8 cellular contexts compared by ENCODE assay signal in the genomic region with DNA sequence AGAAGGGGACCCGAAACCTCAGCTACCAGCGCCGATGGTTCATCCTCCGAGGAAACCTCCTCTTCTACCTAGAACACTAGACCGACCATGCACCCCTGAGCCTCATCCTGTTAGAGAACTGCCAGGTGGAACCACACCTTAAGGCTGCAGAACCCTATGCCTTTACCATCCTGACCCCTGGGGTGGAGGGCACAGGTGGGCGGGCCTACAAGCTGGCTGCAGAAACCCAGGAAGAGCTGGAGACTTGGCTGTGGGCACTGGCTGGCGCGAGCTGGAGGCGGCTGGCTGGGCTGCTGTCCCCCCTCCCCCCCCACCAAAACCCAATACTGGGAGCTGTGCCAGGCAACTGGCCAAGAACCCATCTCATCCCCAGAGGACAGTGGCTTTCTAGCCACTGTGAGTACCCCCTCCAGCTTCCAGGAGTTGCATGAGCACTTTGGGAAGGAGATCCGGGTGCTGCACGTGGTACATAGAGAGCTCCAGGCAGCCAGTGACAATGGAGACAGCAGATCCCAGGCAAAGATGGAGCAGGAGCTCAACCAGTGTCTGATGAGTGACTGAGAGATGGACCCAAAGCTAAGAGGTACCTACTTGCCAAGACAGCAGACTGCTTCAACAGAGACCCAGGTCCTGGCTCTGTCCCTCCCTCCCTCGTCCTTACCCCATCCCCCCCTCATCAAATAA. TPM values are rescaled to one million over a fixed set of nuclear protein-coding genes. Genes with fewer than 3 reads are reported as not detected.
A peak's percentile ranks its signal among the peaks of the same experiment; 100 is the strongest.
DNase-seq lines count a peak whose midpoint lies in the region; ATAC-seq and TF ChIP-seq lines count a peak whose summit lies in the region.

No MANE protein-coding gene starts in this region.

- DNase-seq in epithelial cell of proximal tubule (ENCODE audit: low read depth), result no peak
- DNase-seq in ovary, result peak in 2 of 5 donors; percentile 56 to 57
- no peak for DNase-seq in GM10248 (ENCODE audit: extremely low spot score)
- DNase-seq in KBM-7, result no peak

- no peak overlapping the region for H3K9ac ChIP-seq in OCI-LY3 (ENCODE audit: low read length)

- TF ChIP-seq CTCF in DOHH2 (IDR thresholded peaks at IDR 0.05; ENCODE audit: low read depth, low read length, poor library complexity, severe bottlenecking), result no peak
- no peak for TF ChIP-seq CTCF in OCI-LY3 (IDR thresholded peaks at IDR 0.05; ENCODE audit: low read depth, low read length)
- no peak for TF ChIP-seq CTCF in epithelial cell of proximal tubule (conservative IDR thresholded peaks at IDR 0.05; ENCODE audit: low read depth, low read length)
- TF ChIP-seq CTCF in ovary (IDR thresholded peaks at IDR 0.05), result no peak
- no peak for TF ChIP-seq CTCF in GM10248 (IDR thresholded peaks at IDR 0.05; ENCODE audit: control extremely low read depth, extremely low read depth, low read depth, missing control alignments)

- in situ Hi-C loops in KBM-7 (cut with MboI; ENCODE audit: low pct_unique_long_range_greater_than_20kb, low sequenced_read_pairs), result loop anchor here (10.0 kb wide), 1 partner anchor 48 kb away; a partner anchor contains a TSS

- H3K27me3 ChIP-seq in DOHH2 (ENCODE audit: control insufficient read depth, low read length) (no peaks in the 10 kb centered on the region), OCI-LY3 (ENCODE audit: low read depth, low read length) (no peaks in the 10 kb centered on the region), ovary (no peaks in the 10 kb centered on the region)

- 62 to 76% (median 65%) methylated on average over 11 to 12 of the region's 12 CpGs for WGBS in ovary, 3 donors

- H3K9me3 ChIP-seq in DOHH2 (ENCODE audit: control insufficient read depth, insufficient read depth, low read length) (no peaks in the 10 kb centered on the region), OCI-LY3 (ENCODE audit: insufficient read depth, low read length) (no peaks in the 10 kb centered on the region), ovary (no peaks in the 10 kb centered on the region)

- ATAC-seq in HG02852 (IDR thresholded peaks at IDR 0.05; ENCODE audit: unreplicated experiment) (no peak), GM19328 (IDR thresholded peaks at IDR 0.05; ENCODE audit: unreplicated experiment) (no peak)

- POLR2A ChIA-PET in GM10248 (lab: Yijun Ruan, JAX), result interaction anchor here (0.6 to 2.4 kb wide), 3 partner anchors 13 to 38 kb away, joined by 3 to 11 read pairs (median 3); a partner anchor contains a TSS

- no peak for TF ChIP-seq POLR2A in ovary (IDR thresholded peaks at IDR 0.05)

- H3K4me3 ChIP-seq in DOHH2 (ENCODE audit: low read length), result peak overlapping the region; percentile 86
- H3K4me3 ChIP-seq in OCI-LY3 (ENCODE audit: low read length), result peak overlapping the region; percentile 96
- H3K4me3 ChIP-seq in epithelial cell of proximal tubule (ENCODE audit: low read depth, low read length), result peak overlapping the region; percentile 85
- no peak overlapping the region for H3K4me3 ChIP-seq in ovary

- H2AFZ ChIP-seq in OCI-LY3 (ENCODE audit: low read depth, low read length), result no peak overlapping the region

- H3F3A ChIP-seq in DOHH2 (ENCODE audit: control insufficient read depth, insufficient read depth), result peaks cover 5% of the 10 kb centered on the region; the same call in 1 of the 2 replicates

- peaks cover 80% of the 10 kb centered on the region for H3K79me2 ChIP-seq in DOHH2 (ENCODE audit: control insufficient read depth, low read length)
- peaks cover 31% of the 10 kb centered on the region for H3K79me2 ChIP-seq in OCI-LY3 (ENCODE audit: low read length)

- H3K27ac ChIP-seq in DOHH2 (ENCODE audit: low read depth, low read length), result peak overlapping the region; percentile 46
- H3K27ac ChIP-seq in OCI-LY3 (ENCODE audit: low read length), result no peak overlapping the region
- H3K27ac ChIP-seq in ovary, result peak overlapping the region; percentile 64 to 82

- H3K4me2 ChIP-seq in DOHH2 (ENCODE audit: low read length), result peak overlapping the region; percentile 86
- H3K4me2 ChIP-seq in OCI-LY3 (ENCODE audit: low read length), result peak overlapping the region; percentile 95

- H3K9me2 ChIP-seq in DOHH2 (replicated peaks; ENCODE audit: control insufficient read depth, low read length), result no peaks in the 10 kb centered on the region

- H3K36me3 ChIP-seq in DOHH2 (ENCODE audit: control insufficient read depth, low read length) (peaks cover 78% of the 10 kb centered on the region), OCI-LY3 (replicated peaks; ENCODE audit: low read depth, low read length) (peaks cover 25% of the 10 kb centered on the region), ovary (no peaks in the 10 kb centered on the region)

- peaks cover 51% of the 10 kb centered on the region for H3K4me1 ChIP-seq in DOHH2 (ENCODE audit: control insufficient read depth, low read length)
- H3K4me1 ChIP-seq in OCI-LY3 (ENCODE audit: low read length), result peaks cover 13% of the 10 kb centered on the region
- peaks cover 23% of the 10 kb centered on the region for H3K4me1 ChIP-seq in ovary (ENCODE audit: insufficient read depth)

- CTCF ChIA-PET in GM10248 (lab: Yijun Ruan, JAX), result interaction anchor here (0.9 to 3.4 kb wide), 4 partner anchors 9 to 73 kb away, joined by 4 to 14 read pairs (median 7); a partner anchor contains a TSS

- H4K20me1 ChIP-seq in DOHH2 (ENCODE audit: control insufficient read depth, insufficient read depth, low read depth, low read length), result no peaks in the 10 kb centered on the region
- H4K20me1 ChIP-seq in OCI-LY3 (ENCODE audit: insufficient read depth, low read length), result no peaks in the 10 kb centered on the region

- TF ChIP-seq EP300 in ovary (IDR thresholded peaks at IDR 0.05), result no peak

- intact Hi-C loops in ovary (cut with DNase I), result no loop called here

RNA-seq across cellular contexts. Expression of a gene that starts 1.4 kb away (rescaled TPM):
- 68.9 and 75.2 TPM in 2 replicates for total RNA-seq in epithelial cell of proximal tubule
- total RNA-seq in ovary, result 10 to 100 TPM; 29.2 to 68.3 (median 64.7) TPM
- polyA plus RNA-seq in ovary, result 10 to 100 TPM; 44.1 to 81.7 TPM

RNA-seq across cellular contexts. Expression of a gene that starts 13.8 kb away (rescaled TPM):
- total RNA-seq in epithelial cell of proximal tubule, result 51.8 and 53.6 TPM in 2 replicates
- total RNA-seq in ovary, result 10 to 100 TPM; 18.4 to 46.9 (median 38.0) TPM
- polyA plus RNA-seq in ovary, result 10 to 100 TPM; 24.7 to 29.7 TPM

RNA-seq across cellular contexts. Expression of a gene that starts 18.1 kb away (rescaled TPM):
- total RNA-seq in epithelial cell of proximal tubule (not detected in 2 replicates), ovary (1 to 10 TPM in 2 of 7 donors, not detected in 5; 1.0 to 1.3 TPM)
- polyA plus RNA-seq in ovary, result 1 to 10 TPM in 1 of 2 donors, under 1 TPM in 1; 0.38 to 1.4 TPM

RNA-seq across cellular contexts. Expression of a gene that starts 25.8 kb away (rescaled TPM):
- 0.23 TPM in 1 of 2 replicates, not detected in the other for total RNA-seq in epithelial cell of proximal tubule
- total RNA-seq in ovary, result 1 to 10 TPM in 6 of 7 donors, under 1 TPM in 1; 0.46 to 8.2 (median 4.4) TPM
- polyA plus RNA-seq in ovary, result 1 to 10 TPM; 1.9 to 3.2 TPM

RNA-seq across cellular contexts. Expression of a gene that starts 38.7 kb away (rescaled TPM):
- total RNA-seq in epithelial cell of proximal tubule, result 12.6 and 15.6 TPM in 2 replicates
- 1 to 10 TPM; 6.2 to 9.8 (median 6.7) TPM for total RNA-seq in ovary
- 1 to 10 TPM; 2.7 to 4.8 TPM for polyA plus RNA-seq in ovary
